8 cellular contexts compared by ENCODE assay signal in the genomic region with DNA sequence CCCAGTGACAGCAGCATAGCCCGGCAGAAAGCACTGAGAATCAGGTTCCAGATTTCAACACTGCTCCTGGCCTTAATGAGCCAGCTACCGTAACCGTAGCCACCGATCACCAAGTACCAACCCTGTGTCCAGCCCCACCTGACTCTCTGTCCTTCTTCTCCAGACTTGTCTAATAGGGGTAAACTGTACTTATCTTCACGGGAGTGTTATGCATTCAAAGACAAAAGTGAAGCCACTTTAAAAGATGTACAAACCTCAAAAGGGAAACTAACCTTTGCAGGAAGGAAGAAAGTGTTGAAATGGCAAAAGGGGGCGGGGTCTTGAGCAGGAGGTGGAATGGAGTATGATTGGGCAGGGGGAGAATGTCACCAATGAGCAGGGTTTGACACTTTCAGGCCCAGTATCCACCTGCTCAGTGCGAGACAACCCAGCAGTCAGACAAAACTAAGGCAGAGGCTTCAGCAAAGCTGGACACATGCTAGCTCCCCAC.
DNase-seq lines count a peak whose midpoint lies in the region; ATAC-seq, FAIRE-seq and TF ChIP-seq lines count a peak whose summit lies in the region.

No MANE protein-coding gene starts in this region.

- peak; percentile 74 to 88 (median 78) for DNase-seq in CD4-positive, alpha-beta memory T cell
- DNase-seq in T-helper 22 cell (ENCODE audit: low read depth) (peak; percentile 61), NCI-H1105 treated with DMSO at 0.1 percent for 48 hours (lab: John Stamatoyannopoulos, UW) (no peak), HTR-8/SVneo (ENCODE audit: insufficient read length, low spot score) (no peak), mesothelial cell of epicardium (ENCODE audit: low spot score in 2 of 2, unreplicated experiment in 2 of 2) (no peak)
- DNase-seq in effector memory CD4-positive, alpha-beta T cell: peak; percentile 57 to 62 (median 58)
- peak in 1 of 2 donors; percentile 86 for DNase-seq in stimulated activated effector memory CD8-positive, alpha-beta T cell treated with anti-CD3 and anti-CD28 coated beads, Interleukin-12 subunit alpha, Interleukin-12 subunit beta, amount 100 ng/mL, for 72 hours (ENCODE audit: low spot score in 2 of 2)

- no peak for FAIRE-seq in HTR-8/SVneo (lab: Jason Lieb, UNC)

- POLR2A ChIA-PET in CD4-positive, alpha-beta memory T cell (lab: Charles Lee; ENCODE audit: partially characterized antibody): interaction anchor here (0.6 kb wide), 1 partner anchor 283 kb away, joined by 3 read pairs; no protein-coding TSS in a partner anchor

- no peaks in the 10 kb centered on the region for H3K36me3 ChIP-seq in CD4-positive, alpha-beta memory T cell (ENCODE audit: insufficient read depth, low read length)
- no peaks in the 10 kb centered on the region for H3K36me3 ChIP-seq in effector memory CD4-positive, alpha-beta T cell (ENCODE audit: control insufficient read depth, insufficient read depth, low read length)

- peaks cover 76% of the 10 kb centered on the region for H3K4me1 ChIP-seq in CD4-positive, alpha-beta memory T cell (ENCODE audit: insufficient read depth, low read length)
- peaks cover 34% of the 10 kb centered on the region for H3K4me1 ChIP-seq in effector memory CD4-positive, alpha-beta T cell (ENCODE audit: control insufficient read depth, insufficient read depth, low read length, poor library complexity, severe bottlenecking)

- CTCF ChIA-PET in CD4-positive, alpha-beta memory T cell (lab: Charles Lee; ENCODE audit: partially characterized antibody): interaction anchor here (1.0 kb wide), 1 partner anchor 14 kb away, joined by 3 read pairs; no protein-coding TSS in a partner anchor

- H3K27me3 ChIP-seq in CD4-positive, alpha-beta memory T cell (ENCODE audit: insufficient read depth, low read length): no peaks in the 10 kb centered on the region
- no peaks in the 10 kb centered on the region for H3K27me3 ChIP-seq in effector memory CD4-positive, alpha-beta T cell (replicated peaks; ENCODE audit: control insufficient read depth, insufficient read depth, low read length, poor library complexity, severe bottlenecking)

- H3K27ac Mint-ChIP-seq in CD4-positive, alpha-beta memory T cell: peak overlapping the region; percentile 24 to 88 (median 85)
- peak overlapping the region; percentile 52 for H3K27ac Mint-ChIP-seq in stimulated activated effector memory CD8-positive, alpha-beta T cell treated with anti-CD3 and anti-CD28 coated beads, Interleukin-12 subunit alpha, Interleukin-12 subunit beta, amount 100 ng/mL, for 72 hours
- no peak overlapping the region for H3K27ac Mint-ChIP-seq in mesothelial cell of epicardium

- no peaks in the 10 kb centered on the region for H3K9me3 ChIP-seq in CD4-positive, alpha-beta memory T cell (ENCODE audit: control insufficient read depth in 1 of 2, low read length in 2 of 2)
- H3K9me3 ChIP-seq in effector memory CD4-positive, alpha-beta T cell (ENCODE audit: control insufficient read depth, low read length): no peaks in the 10 kb centered on the region

- intact Hi-C loops in CD4-positive, alpha-beta memory T cell (cut with micrococcal nuclease): loop anchor here (2.0 to 5.0 kb wide), 2 partner anchors 38 to 301 kb away; no protein-coding TSS in a partner anchor

- H3K4me3 Mint-ChIP-seq in CD4-positive, alpha-beta memory T cell: peak overlapping the region; percentile 51 to 77 (median 66)
- H3K4me3 Mint-ChIP-seq in stimulated activated effector memory CD8-positive, alpha-beta T cell treated with anti-CD3 and anti-CD28 coated beads, Interleukin-12 subunit alpha, Interleukin-12 subunit beta, amount 100 ng/mL, for 72 hours: peak overlapping the region; percentile 63
- H3K4me3 Mint-ChIP-seq in mesothelial cell of epicardium: no peak overlapping the region

- TF ChIP-seq CTCF in mesothelial cell of epicardium (IDR thresholded peaks at IDR 0.05; ENCODE audit: unreplicated experiment): no peak

- no peaks in the 10 kb centered on the region for H3K36me3 Mint-ChIP-seq in CD4-positive, alpha-beta memory T cell
- H3K36me3 Mint-ChIP-seq in stimulated activated effector memory CD8-positive, alpha-beta T cell treated with anti-CD3 and anti-CD28 coated beads, Interleukin-12 subunit alpha, Interleukin-12 subunit beta, amount 100 ng/mL, for 72 hours: peaks cover 3% of the 10 kb centered on the region
- H3K36me3 Mint-ChIP-seq in mesothelial cell of epicardium: no peaks in the 10 kb centered on the region

- peak overlapping the region; percentile 61 for H3K27ac ChIP-seq in CD4-positive, alpha-beta memory T cell (ENCODE audit: low read depth, low read length)
- H3K27ac ChIP-seq in effector memory CD4-positive, alpha-beta T cell (ENCODE audit: insufficient read depth, low read length, poor library complexity, severe bottlenecking): peak overlapping the region; percentile 69

- H3K4me1 Mint-ChIP-seq in CD4-positive, alpha-beta memory T cell: peaks cover 55 to 94% (median 75%) of the 10 kb centered on the region in 4 donors
- H3K4me1 Mint-ChIP-seq in stimulated activated effector memory CD8-positive, alpha-beta T cell treated with anti-CD3 and anti-CD28 coated beads, Interleukin-12 subunit alpha, Interleukin-12 subunit beta, amount 100 ng/mL, for 72 hours: peaks cover 92% of the 10 kb centered on the region
- peaks cover 18% of the 10 kb centered on the region for H3K4me1 Mint-ChIP-seq in mesothelial cell of epicardium

- no peaks in the 10 kb centered on the region for H3K9me3 Mint-ChIP-seq in CD4-positive, alpha-beta memory T cell
- peaks cover 3% of the 10 kb centered on the region for H3K9me3 Mint-ChIP-seq in stimulated activated effector memory CD8-positive, alpha-beta T cell treated with anti-CD3 and anti-CD28 coated beads, Interleukin-12 subunit alpha, Interleukin-12 subunit beta, amount 100 ng/mL, for 72 hours
- H3K9me3 Mint-ChIP-seq in mesothelial cell of epicardium: no peaks in the 10 kb centered on the region

- peak overlapping the region in 1 of 2 donors; percentile 26 for H3K4me3 ChIP-seq in CD4-positive, alpha-beta memory T cell (ENCODE audit: low read length in 2 of 2)
- peak overlapping the region; percentile 46 for H3K4me3 ChIP-seq in effector memory CD4-positive, alpha-beta T cell (ENCODE audit: insufficient read depth, low read depth, low read length, poor library complexity, severe bottlenecking)

- ATAC-seq in HG02763 (IDR thresholded peaks at IDR 0.05; ENCODE audit: unreplicated experiment): peak; percentile 45
- peak; percentile 71 for ATAC-seq in stimulated activated effector memory CD8-positive, alpha-beta T cell treated with anti-CD3 and anti-CD28 coated beads, Interleukin-12 subunit alpha, Interleukin-12 subunit beta, amount 100 ng/mL, for 72 hours

- H3K27me3 Mint-ChIP-seq in CD4-positive, alpha-beta memory T cell: no peaks in the 10 kb centered on the region
- peaks cover 62% of the 10 kb centered on the region for H3K27me3 Mint-ChIP-seq in mesothelial cell of epicardium (ENCODE audit: low read depth)

Comparison
In these comparisons a context has a peak if more than half of its experiments do, and no peak if none do; other contexts are left out.
1. DNase-seq: peak in CD4-positive, alpha-beta memory T cell (5 of 5), T-helper 22 cell (single experiment) and effector memory CD4-positive, alpha-beta T cell (3 of 3); none in NCI-H1105 treated with DMSO at 0.1 percent for 48 hours (single experiment), HTR-8/SVneo (single experiment) and mesothelial cell of epicardium (0 of 2).